7 cellular contexts compared by ENCODE assay signal in genomic region chr2:39377226-39377939, GRCh38. TPM values are rescaled to one million over a fixed set of nuclear protein-coding genes. Genes with fewer than 3 reads are reported as not detected.
DNase-seq lines count a peak whose midpoint lies in the region; ATAC-seq, FAIRE-seq and TF ChIP-seq lines count a peak whose summit lies in the region.

No MANE protein-coding gene starts in this region.

- FAIRE-seq in HTR-8/SVneo (lab: Jason Lieb, UNC): no peak

- no peaks in the 10 kb centered on the region for H3K9me2 ChIP-seq in OCI-LY1 (ENCODE audit: low read depth, low read length)
- H3K9me2 ChIP-seq in hepatocyte (replicated peaks; ENCODE audit: insufficient read depth): no peaks in the 10 kb centered on the region

- H3K27ac ChIP-seq in OCI-LY1 (ENCODE audit: low read depth, low read length, poor library complexity, severe bottlenecking): peak overlapping the region; percentile 50
- peak overlapping the region; percentile 31 for H3K27ac ChIP-seq in hepatocyte

- H2AFZ ChIP-seq in OCI-LY1 (ENCODE audit: low read length) (no peak overlapping the region), hepatocyte (no peak overlapping the region)

- peaks cover 3% of the 10 kb centered on the region; the same call in 1 of the 2 replicates for H3K9me3 ChIP-seq in OCI-LY1 (ENCODE audit: low read length)
- peaks cover 5% of the 10 kb centered on the region for H3K9me3 ChIP-seq in hepatocyte (ENCODE audit: low read depth)

- H3K4me1 ChIP-seq in OCI-LY1 (ENCODE audit: insufficient read depth, low read length, severe bottlenecking) (peaks cover 25% of the 10 kb centered on the region), hepatocyte (ENCODE audit: insufficient read depth) (peaks cover 9% of the 10 kb centered on the region)

- H3K27me3 ChIP-seq in OCI-LY1 (ENCODE audit: insufficient read depth, low read length) (no peaks in the 10 kb centered on the region), hepatocyte (no peaks in the 10 kb centered on the region)

- no peak overlapping the region for H3K9ac ChIP-seq in OCI-LY1 (ENCODE audit: low read length)

- TF ChIP-seq CTCF in OCI-LY1 (IDR thresholded peaks at IDR 0.05; ENCODE audit: low read length) (no peak), hepatocyte (IDR thresholded peaks at IDR 0.05; ENCODE audit: poor library complexity) (no peak)

- H3K4me2 ChIP-seq in OCI-LY1 (ENCODE audit: low read length): peak overlapping the region; percentile 1; the same call in 1 of the 2 replicates
- H3K4me2 ChIP-seq in hepatocyte: no peak overlapping the region

- no peaks in the 10 kb centered on the region for H3F3A ChIP-seq in OCI-LY1 (ENCODE audit: insufficient read depth, low read length)

- no peaks in the 10 kb centered on the region for H4K20me1 ChIP-seq in OCI-LY1 (ENCODE audit: insufficient read depth, low read length)
- no peaks in the 10 kb centered on the region for H4K20me1 ChIP-seq in hepatocyte (ENCODE audit: insufficient read depth, poor library complexity, severe bottlenecking)

- 0 out of 2 replicates have a peak, but pooled peaks cover 3% of the 10 kb centered on the region for H3K79me2 ChIP-seq in OCI-LY1 (ENCODE audit: insufficient read depth, low read length)
- H3K79me2 ChIP-seq in hepatocyte: peaks cover 72% of the 10 kb centered on the region

- ATAC-seq in GM18907 (IDR thresholded peaks at IDR 0.05; ENCODE audit: unreplicated experiment) (peak; percentile 88), HG02588 (IDR thresholded peaks at IDR 0.05; ENCODE audit: unreplicated experiment) (peak; percentile 68)

- DNase-seq in hepatocyte (ENCODE audit: low spot score): peak; percentile 11
- no peak for DNase-seq in HTR-8/SVneo (ENCODE audit: insufficient read length, low spot score)
- DNase-seq in NCI-H526 treated with DMSO at 0.1 percent for 48 hours (lab: John Stamatoyannopoulos, UW): no peak
- no peak for DNase-seq in dermis blood vessel endothelial cell

- WGBS in hepatocyte (ENCODE audit: low lambda C conversion rate, missing lambda C conversion rate): 39% methylated on average over 2 of the region's 2 CpGs

- H3K36me3 ChIP-seq in OCI-LY1 (ENCODE audit: insufficient read depth, low read length) (peaks cover 14% of the 10 kb centered on the region), hepatocyte (replicated peaks; ENCODE audit: insufficient read depth, low read depth) (no peaks in the 10 kb centered on the region)

- no peak overlapping the region for H3K4me3 ChIP-seq in OCI-LY1 (ENCODE audit: low read depth, low read length, poor library complexity, severe bottlenecking)
- no peak overlapping the region for H3K4me3 ChIP-seq in hepatocyte

RNA-seq across cellular contexts. Expression of gene MAP4K3, which starts 59.7 kb away (rescaled TPM):
- total RNA-seq in hepatocyte (65.1 and 72.1 TPM in 2 replicates), dermis blood vessel endothelial cell (17.4 and 24.0 TPM in 2 replicates)
- polyA plus RNA-seq in hepatocyte: 24.5 and 27.2 TPM in 2 replicates
